30 cellular contexts compared by ENCODE assay signal in the genomic region with DNA sequence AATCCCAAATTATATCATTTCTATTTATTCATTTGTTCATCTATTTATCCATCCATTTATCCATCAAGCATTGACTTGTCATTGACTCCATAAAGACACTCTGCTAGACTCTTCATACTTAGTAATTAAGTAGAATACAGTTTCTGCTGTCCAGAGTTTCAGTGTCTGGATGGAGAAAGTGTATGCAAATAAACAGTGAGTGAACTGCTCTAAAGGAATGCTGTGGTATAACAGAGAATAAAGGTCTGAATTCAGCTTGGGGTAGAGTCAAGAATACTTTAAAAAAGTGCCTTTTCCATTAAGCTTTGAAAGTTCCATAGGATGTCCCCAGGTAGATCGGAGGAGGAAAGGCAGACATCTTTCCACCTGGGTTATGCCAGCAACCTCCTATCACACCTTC.
"Had no signal": no experiment of that assay in that cellular context is flagged by ENCODE, and none has a peak within 500 bp of the region (broad histone marks: within the 10 kb centered on the region; RNA-seq: fewer than 3 reads in every experiment).

No MANE protein-coding gene starts in this region.

- H2AFZ ChIP-seq: hepatocyte had no signal

- H3K4me1 ChIP-seq: colonic mucosa, esophagus muscularis mucosa, esophagus squamous epithelium, foreskin keratinocyte, gastroesophageal sphincter had no signal

- H3K27me3 Mint-ChIP-seq: dendritic cell treated with granulocyte-macrophage colony-stimulating factor and Interleukin-4, amounts not matched to agents 40 ng/mL and 50 ng/mL, for 4 days; effector memory CD8-positive, alpha-beta T cell had no signal

- DNase-seq: colonic mucosa; cortex of kidney; dermis blood vessel endothelial cell; dorsolateral prefrontal cortex; effector CD4-positive, alpha-beta T cell; effector CD8-positive, alpha-beta T cell; effector memory CD4-positive, alpha-beta T cell; effector memory CD8-positive, alpha-beta T cell; endodermal cell; erythroblast; esophagus squamous epithelium; foreskin fibroblast; foreskin keratinocyte; foreskin melanocyte; gastrocnemius medialis; glutamatergic neuron; head of caudate nucleus; heart left ventricle; heart right ventricle; hippocampal formation had no signal

- H3K9me3 Mint-ChIP-seq: dendritic cell treated with granulocyte-macrophage colony-stimulating factor and Interleukin-4, amounts not matched to agents 40 ng/mL and 50 ng/mL, for 4 days; effector memory CD8-positive, alpha-beta T cell had no signal

- H3K4me3 ChIP-seq: colonic mucosa, coronary artery, dorsolateral prefrontal cortex, esophagus muscularis mucosa, esophagus squamous epithelium, gastrocnemius medialis, gastroesophageal sphincter, heart left ventricle, heart right ventricle, hepatocyte had no signal

- H3K4me2 ChIP-seq: hepatocyte had no signal

- H3K4me3 Mint-ChIP-seq: dendritic cell treated with granulocyte-macrophage colony-stimulating factor and Interleukin-4, amounts not matched to agents 40 ng/mL and 50 ng/mL, for 4 days; effector memory CD8-positive, alpha-beta T cell; endodermal cell had no signal

- FAIRE-seq: endometrium, endothelial cell of umbilical vein, frontal cortex had no signal

- H3K9me3 ChIP-seq: colonic mucosa, esophagus squamous epithelium, gastrocnemius medialis, gastroesophageal sphincter had no signal

- H3K4me1 Mint-ChIP-seq: endodermal cell had no signal

- H3K27me3 ChIP-seq: colonic mucosa, dorsolateral prefrontal cortex, esophagus muscularis mucosa, esophagus squamous epithelium, foreskin keratinocyte, gastrocnemius medialis, gastroesophageal sphincter, heart left ventricle, heart right ventricle, hepatocyte had no signal

- H3K36me3 ChIP-seq: colonic mucosa, esophagus muscularis mucosa, esophagus squamous epithelium, gastrocnemius medialis, gastroesophageal sphincter, heart left ventricle, heart right ventricle had no signal

- H3K27ac ChIP-seq: colonic mucosa, coronary artery, dorsolateral prefrontal cortex, epithelial cell of prostate, esophagus muscularis mucosa, esophagus squamous epithelium, foreskin keratinocyte, gastrocnemius medialis, gastroesophageal sphincter, heart left ventricle, heart right ventricle, hepatocyte had no signal

- H3K79me2 ChIP-seq: hepatocyte had no signal

- H3K27ac Mint-ChIP-seq: dendritic cell treated with granulocyte-macrophage colony-stimulating factor and Interleukin-4, amounts not matched to agents 40 ng/mL and 50 ng/mL, for 4 days; effector memory CD8-positive, alpha-beta T cell; endodermal cell had no signal

- ATAC-seq: effector memory CD8-positive, alpha-beta T cell; esophagus mucosa; foreskin keratinocyte; gastrocnemius medialis; gastroesophageal sphincter; heart left ventricle; heart right ventricle had no signal
